In genomic region chr2:206693399-206694137, GRCh38 we compare ENCODE assay signal across 9 cellular contexts. TPM values are rescaled to one million over a fixed set of nuclear protein-coding genes. Genes with fewer than 3 reads are reported as not detected.
A peak's percentile ranks its signal among the peaks of the same experiment; 100 is the strongest.
DNase-seq lines count a peak whose midpoint lies in the region; ATAC-seq and TF ChIP-seq lines count a peak whose summit lies in the region.
"Had no signal": no experiment of that assay in that cellular context is flagged by ENCODE, and none has a peak within 500 bp of the region (broad histone marks: within the 10 kb centered on the region; RNA-seq: fewer than 3 reads in every experiment).

No MANE protein-coding gene starts in this region.

- peaks cover under 1% of the 10 kb centered on the region for H3K27me3 ChIP-seq in left ventricle myocardium inferior (ENCODE audit: low read depth)

- H3K27ac ChIP-seq in left ventricle myocardium inferior (replicated peaks), result no peak overlapping the region

- DNase-seq in AG09319 (ENCODE audit: extremely low read depth, low read depth) (peak; percentile 36), GM12865 (ENCODE audit: low read depth) (peak; percentile 78), NCI-H748 (lab: John Stamatoyannopoulos, UW; ENCODE audit: unreplicated experiment) (peak; percentile 77), left ventricle myocardium inferior (no peak), retinal pigment epithelial cell (ENCODE audit: low read depth) (peak; percentile 7)
- peak; percentile 7 for DNase-seq in activated naive CD8-positive, alpha-beta T cell treated with anti-CD3 and anti-CD28 coated beads, Interleukin-2, amount 50 U/mL, for 16 hours (ENCODE audit: low read depth, low spot score)

- TF ChIP-seq CTCF in AG09319 (IDR thresholded peaks at IDR 0.05; ENCODE audit: low read depth, low read length), result peak; percentile 52
- peak; percentile 54 for TF ChIP-seq CTCF in GM12865 (IDR thresholded peaks at IDR 0.05; ENCODE audit: insufficient read depth, low read depth, low read length, missing control alignments)
- TF ChIP-seq CTCF in left ventricle myocardium inferior (IDR thresholded peaks at IDR 0.05; ENCODE audit: borderline replicate concordance), result peak; percentile 70
- TF ChIP-seq CTCF in retinal pigment epithelial cell (conservative IDR thresholded peaks at IDR 0.05; ENCODE audit: low read depth, low read length), result peak; percentile 58

- no peaks in the 10 kb centered on the region for H3K4me1 ChIP-seq in left ventricle myocardium inferior

- ATAC-seq in HG03439 (IDR thresholded peaks at IDR 0.05; ENCODE audit: unreplicated experiment) (peak; percentile 63), HG02610 (IDR thresholded peaks at IDR 0.05; ENCODE audit: unreplicated experiment) (no peak)

- H3K36me3 ChIP-seq in left ventricle myocardium inferior, result no peaks in the 10 kb centered on the region

- no peak overlapping the region for H3K4me3 ChIP-seq in GM12865 (ENCODE audit: low read depth, low read length)
- H3K4me3 ChIP-seq in left ventricle myocardium inferior, result no peak overlapping the region
- no peak overlapping the region for H3K4me3 ChIP-seq in retinal pigment epithelial cell (ENCODE audit: low read length)

- no peaks in the 10 kb centered on the region for H3K9me3 ChIP-seq in left ventricle myocardium inferior (replicated peaks)

- intact Hi-C loops in left ventricle myocardium inferior (cut with micrococcal nuclease), result loop anchor here (5.0 to 10.0 kb wide), 2 partner anchors 89 to 791 kb away; no protein-coding TSS in a partner anchor

RNA-seq across cellular contexts. Expression of gene DYTN, which starts 24.6 kb away (rescaled TPM):
- not detected for total RNA-seq in left ventricle myocardium inferior
- total RNA-seq: skeletal muscle tissue had no signal

RNA-seq across cellular contexts. Expression of gene FAM237A, which starts 51.3 kb away (rescaled TPM):
- not detected for total RNA-seq in left ventricle myocardium inferior
- total RNA-seq: skeletal muscle tissue had no signal
